16 cellular contexts compared by ENCODE assay signal in genomic region chr6:5992551-5993225, GRCh38. TPM values are rescaled to one million over a fixed set of nuclear protein-coding genes. Genes with fewer than 3 reads are reported as not detected.
DNase-seq lines count a peak whose midpoint lies in the region; ATAC-seq and TF ChIP-seq lines count a peak whose summit lies in the region.
"Had no signal": no experiment of that assay in that cellular context is flagged by ENCODE, and none has a peak within 500 bp of the region (broad histone marks: within the 10 kb centered on the region; RNA-seq: fewer than 3 reads in every experiment).

No MANE protein-coding gene starts in this region.

- H3K36me3 Mint-ChIP-seq in chondrocyte (ENCODE audit: low read depth), result peaks cover 8% of the 10 kb centered on the region

- WGBS in HUES64, result 12% methylated on average over 10 of the region's 10 CpGs

- TF ChIP-seq CTCF in chondrocyte (IDR thresholded peaks at IDR 0.05) (peak; percentile 40), osteoblast (IDR thresholded peaks at IDR 0.05; ENCODE audit: extremely low read depth, low read depth, low read length) (no peak)

- no peak for DNase-seq in chondrocyte (ENCODE audit: low spot score)
- DNase-seq in osteoblast (ENCODE audit: insufficient read length, low spot score, missing footprints), result peak; percentile 68
- DNase-seq in SHP77 (lab: John Stamatoyannopoulos, UW), result no peak
- DNase-seq in NCI-H2171 treated with DMSO at 0.1 percent for 48 hours (lab: John Stamatoyannopoulos, UW), result no peak
- DNase-seq in NCI-H510A (lab: John Stamatoyannopoulos, UW), result no peak
- DNase-seq: CD8-positive, alpha-beta memory T cell; HFFc6; KG1; MG63; NCI-H187 treated with DMSO at 0.1 percent for 48 hours; NCI-H446 treated with DMSO at 0.1 percent for 48 hours; SIG-M5 had no signal

- no peak overlapping the region for H2AFZ ChIP-seq in osteoblast (ENCODE audit: low read length)

- H3K4me3 ChIP-seq in HUES64 (ENCODE audit: low read length) (peak overlapping the region; percentile 11; the same call in 1 of the 2 replicates), iPS-20b (ENCODE audit: low read length) (peak overlapping the region; percentile 17; the same call in 1 of the 2 replicates), osteoblast (ENCODE audit: insufficient read depth, low read length) (no peak overlapping the region)
- H3K4me3 ChIP-seq: MG63 had no signal

- no peaks in the 10 kb centered on the region for H4K20me1 ChIP-seq in osteoblast (ENCODE audit: insufficient read depth, low read length)

- H3K9me3 ChIP-seq in HUES64 (ENCODE audit: insufficient read depth, low read depth, low read length) (no peaks in the 10 kb centered on the region), iPS-20b (ENCODE audit: insufficient read depth, low read depth, low read length) (no peaks in the 10 kb centered on the region; the same call in 1 of the 2 replicates), osteoblast (ENCODE audit: low read depth, low read length) (no peaks in the 10 kb centered on the region)
- H3K9me3 ChIP-seq: MG63 had no signal

- H3K9ac ChIP-seq in HUES64 (ENCODE audit: low read depth, low read length) (no peak overlapping the region), iPS-20b (ENCODE audit: low read depth, low read length) (no peak overlapping the region)

- H3K4me2 ChIP-seq in osteoblast (ENCODE audit: insufficient read depth, low read length), result no peak overlapping the region

- H3K79me2 ChIP-seq in osteoblast (ENCODE audit: insufficient read depth, low read length), result no peaks in the 10 kb centered on the region

- peaks cover under 1% of the 10 kb centered on the region for H3K9me3 Mint-ChIP-seq in chondrocyte (ENCODE audit: low read depth)
- H3K9me3 Mint-ChIP-seq: HFFc6 had no signal

- H3K27ac ChIP-seq in HUES64 (ENCODE audit: low read depth, low read length), result no peak overlapping the region
- no peak overlapping the region for H3K27ac ChIP-seq in iPS-20b (ENCODE audit: low read length)
- H3K27ac ChIP-seq in osteoblast (ENCODE audit: low read depth, low read length), result no peak overlapping the region
- H3K27ac ChIP-seq: HL-60 had no signal

- H3K27me3 ChIP-seq in HUES64 (ENCODE audit: insufficient read depth, low read length) (peaks cover 81% of the 10 kb centered on the region), iPS-20b (ENCODE audit: insufficient read depth, low read length) (peaks cover 97% of the 10 kb centered on the region), osteoblast (ENCODE audit: insufficient read depth, low read length) (peaks cover 20% of the 10 kb centered on the region)
- H3K27me3 ChIP-seq: MG63 had no signal

- H3K4me1 Mint-ChIP-seq in chondrocyte (ENCODE audit: low read depth), result peaks cover 41% of the 10 kb centered on the region

- H3K27ac Mint-ChIP-seq in chondrocyte (ENCODE audit: unreplicated experiment), result no peak overlapping the region
- H3K27ac Mint-ChIP-seq: CD8-positive, alpha-beta memory T cell; HFFc6 had no signal

- no peak overlapping the region for H3K4me3 Mint-ChIP-seq in chondrocyte (ENCODE audit: unreplicated experiment)
- H3K4me3 Mint-ChIP-seq: HFFc6 had no signal

- no peak for ATAC-seq in GM19455 (IDR thresholded peaks at IDR 0.05; ENCODE audit: unreplicated experiment)

- H3K36me3 ChIP-seq in HUES64 (ENCODE audit: insufficient read depth, low read length) (no peaks in the 10 kb centered on the region), iPS-20b (ENCODE audit: insufficient read depth, low read depth, low read length) (no peaks in the 10 kb centered on the region), osteoblast (ENCODE audit: insufficient read depth, low read length) (no peaks in the 10 kb centered on the region)
- H3K36me3 ChIP-seq: MG63 had no signal

- peaks cover 48% of the 10 kb centered on the region for H3K27me3 Mint-ChIP-seq in chondrocyte (ENCODE audit: low read depth)

- peaks cover 21% of the 10 kb centered on the region for H3K4me1 ChIP-seq in HUES64 (ENCODE audit: insufficient read depth, low read length)
- H3K4me1 ChIP-seq in iPS-20b (ENCODE audit: insufficient read depth, low read length), result peaks cover 11% of the 10 kb centered on the region; the same call in 1 of the 2 replicates
- peaks cover 21% of the 10 kb centered on the region for H3K4me1 ChIP-seq in osteoblast (ENCODE audit: insufficient read depth, low read length)

RNA-seq across cellular contexts. Expression of gene NRN1, which starts 14.0 kb away (rescaled TPM):
- polyA plus RNA-seq in HUES64 (2013, experiment 1 of 2), result 0.55 TPM
- polyA plus RNA-seq in HUES64 (2013, experiment 2 of 2), result 0.89 TPM
- total RNA-seq in chondrocyte (2.5 to 3.1 TPM in 2 of 3 replicates, not detected in the other), osteoblast (29.5 and 56.1 TPM in 2 replicates)
- total RNA-seq: HFFc6 had no signal
